In the genomic region with DNA sequence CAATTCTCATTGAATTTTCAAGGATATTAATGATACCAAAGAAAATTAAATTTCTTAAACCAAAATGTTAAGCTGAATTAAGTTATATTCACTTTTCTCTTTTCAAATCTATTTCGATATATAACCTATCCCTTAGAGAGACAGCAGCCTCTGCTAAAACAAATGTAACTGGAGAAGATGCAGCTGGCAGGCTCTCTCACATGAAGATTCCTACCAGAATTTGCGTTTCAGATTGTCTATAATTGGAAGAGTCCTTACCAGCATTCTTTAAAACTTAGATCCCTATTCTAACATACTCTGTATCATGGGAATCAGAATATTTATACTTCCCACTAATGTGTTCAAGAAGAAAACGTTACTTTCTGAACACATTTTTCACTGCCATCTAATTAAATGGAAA, we compare ENCODE assay signal across 8 cellular contexts. TPM values are rescaled to one million over a fixed set of nuclear protein-coding genes. Genes with fewer than 3 reads are reported as not detected.
DNase-seq lines count a peak whose midpoint lies in the region; ATAC-seq lines count a peak whose summit lies in the region.

No MANE protein-coding gene starts in this region.

- H3K9me3 Mint-ChIP-seq in activated CD4-positive, alpha-beta T cell treated with anti-CD3 and anti-CD28 coated beads, Interleukin-2, amount 10 ng/mL, durations not matched to agents 24 days and 14 days = no peaks in the 10 kb centered on the region
- no peaks in the 10 kb centered on the region for H3K9me3 Mint-ChIP-seq in activated T-helper 1 cell treated with anti-CD3 and anti-CD28 coated beads, Interleukin-12 subunit alpha, Interleukin-12 subunit beta, Interleukin-2, Interleukin-4 antibody, amounts not matched to agents 30 ng/mL and 10 ng/mL and 1 ng/mL, durations not matched to agents 14 hours and 24 hours and 36 hours

- H3K4me1 Mint-ChIP-seq in activated CD4-positive, alpha-beta T cell treated with anti-CD3 and anti-CD28 coated beads, Interleukin-2, amount 10 ng/mL, durations not matched to agents 24 days and 14 days = peaks cover 58% of the 10 kb centered on the region
- H3K4me1 Mint-ChIP-seq in activated T-helper 1 cell treated with anti-CD3 and anti-CD28 coated beads, Interleukin-12 subunit alpha, Interleukin-12 subunit beta, Interleukin-2, Interleukin-4 antibody, amounts not matched to agents 30 ng/mL and 10 ng/mL and 1 ng/mL, durations not matched to agents 14 hours and 24 hours and 36 hours (ENCODE audit: low read depth) = peaks cover 72% of the 10 kb centered on the region

- ATAC-seq in GM18511 (IDR thresholded peaks at IDR 0.05; ENCODE audit: unreplicated experiment) = no peak
- no peak for ATAC-seq in GM18517 (IDR thresholded peaks at IDR 0.05; ENCODE audit: unreplicated experiment)

- H3K4me3 ChIP-seq in iPS-18a (ENCODE audit: low read length) = peak overlapping the region; percentile 84
- peak overlapping the region in 3 of 5 donors; percentile 79 to 88 (median 82) for H3K4me3 ChIP-seq in subcutaneous abdominal adipose tissue (ENCODE audit: low read depth in 1 of 5, low read length in 5 of 5)

- H3K27ac Mint-ChIP-seq in activated CD4-positive, alpha-beta T cell treated with anti-CD3 and anti-CD28 coated beads, Interleukin-2, amount 10 ng/mL, durations not matched to agents 24 days and 14 days = peak overlapping the region; percentile 82
- peak overlapping the region; percentile 87 for H3K27ac Mint-ChIP-seq in activated T-helper 1 cell treated with anti-CD3 and anti-CD28 coated beads, Interleukin-12 subunit alpha, Interleukin-12 subunit beta, Interleukin-2, Interleukin-4 antibody, amounts not matched to agents 30 ng/mL and 10 ng/mL and 1 ng/mL, durations not matched to agents 14 hours and 24 hours and 36 hours

- no peaks in the 10 kb centered on the region for H3K27me3 Mint-ChIP-seq in activated CD4-positive, alpha-beta T cell treated with anti-CD3 and anti-CD28 coated beads, Interleukin-2, amount 10 ng/mL, durations not matched to agents 24 days and 14 days
- no peaks in the 10 kb centered on the region for H3K27me3 Mint-ChIP-seq in activated T-helper 1 cell treated with anti-CD3 and anti-CD28 coated beads, Interleukin-12 subunit alpha, Interleukin-12 subunit beta, Interleukin-2, Interleukin-4 antibody, amounts not matched to agents 30 ng/mL and 10 ng/mL and 1 ng/mL, durations not matched to agents 14 hours and 24 hours and 36 hours (ENCODE audit: insufficient read depth)

- H3K36me3 ChIP-seq in iPS-18a (ENCODE audit: control insufficient read depth, low read depth, low read length) = no peaks in the 10 kb centered on the region
- H3K36me3 ChIP-seq in subcutaneous abdominal adipose tissue (ENCODE audit: control insufficient read depth in 5 of 5, insufficient read depth in 5 of 5, low read length in 5 of 5) = no peaks in the 10 kb centered on the region

- no peaks in the 10 kb centered on the region for H3K9me3 ChIP-seq in iPS-18a (ENCODE audit: control insufficient read depth, low read depth, low read length)
- no peaks in the 10 kb centered on the region for H3K9me3 ChIP-seq in subcutaneous abdominal adipose tissue (ENCODE audit: control insufficient read depth in 5 of 5, low read length in 5 of 5)

- H3K36me3 Mint-ChIP-seq in activated CD4-positive, alpha-beta T cell treated with anti-CD3 and anti-CD28 coated beads, Interleukin-2, amount 10 ng/mL, durations not matched to agents 24 days and 14 days (ENCODE audit: low read depth) = peaks cover 19% of the 10 kb centered on the region
- peaks cover 20% of the 10 kb centered on the region for H3K36me3 Mint-ChIP-seq in activated T-helper 1 cell treated with anti-CD3 and anti-CD28 coated beads, Interleukin-12 subunit alpha, Interleukin-12 subunit beta, Interleukin-2, Interleukin-4 antibody, amounts not matched to agents 30 ng/mL and 10 ng/mL and 1 ng/mL, durations not matched to agents 14 hours and 24 hours and 36 hours (ENCODE audit: low read depth)

- DNase-seq in activated CD4-positive, alpha-beta T cell treated with anti-CD3 and anti-CD28 coated beads, Interleukin-2, amount 10 ng/mL, durations not matched to agents 24 days and 14 days = no peak
- DNase-seq in activated CD4-positive, alpha-beta T cell treated with anti-CD3 and anti-CD28 coated beads for 4 hours = no peak
- DNase-seq in activated T-helper 1 cell treated with anti-CD3 and anti-CD28 coated beads, Interleukin-12 subunit alpha, Interleukin-12 subunit beta, Interleukin-2, Interleukin-4 antibody, amounts not matched to agents 30 ng/mL and 10 ng/mL and 1 ng/mL, durations not matched to agents 14 hours and 24 hours and 36 hours (ENCODE audit: low spot score) = no peak
- DNase-seq in NCI-H1417 (lab: John Stamatoyannopoulos, UW) = no peak

- H3K4me1 ChIP-seq in iPS-18a (ENCODE audit: control insufficient read depth, low read depth, low read length) (peaks cover 54% of the 10 kb centered on the region), subcutaneous abdominal adipose tissue (ENCODE audit: control insufficient read depth in 5 of 5, insufficient read depth in 5 of 5, low read length in 5 of 5) (peaks cover 4 to 33% (median 16%) of the 10 kb centered on the region in 5 donors)

- intact Hi-C loops in activated CD4-positive, alpha-beta T cell treated with anti-CD3 and anti-CD28 coated beads, Interleukin-2, amount 10 ng/mL, durations not matched to agents 24 days and 14 days (cut with micrococcal nuclease) = no loop called here
- intact Hi-C loops in activated T-helper 1 cell treated with anti-CD3 and anti-CD28 coated beads, Interleukin-12 subunit alpha, Interleukin-12 subunit beta, Interleukin-2, Interleukin-4 antibody, amounts not matched to agents 30 ng/mL and 10 ng/mL and 1 ng/mL, durations not matched to agents 14 hours and 24 hours and 36 hours (cut with micrococcal nuclease) = loop anchor here (5.0 kb wide), 3 partner anchors 255 to 845 kb away; a partner anchor contains a TSS

- H3K27me3 ChIP-seq in iPS-18a (ENCODE audit: control insufficient read depth, insufficient read depth, low read length) (peaks cover 3% of the 10 kb centered on the region), subcutaneous abdominal adipose tissue (ENCODE audit: control insufficient read depth in 5 of 5, insufficient read depth in 4 of 5, low read length in 5 of 5) (no peaks in the 10 kb centered on the region)

- H3K4me3 Mint-ChIP-seq in activated CD4-positive, alpha-beta T cell treated with anti-CD3 and anti-CD28 coated beads, Interleukin-2, amount 10 ng/mL, durations not matched to agents 24 days and 14 days = peak overlapping the region; percentile 86
- H3K4me3 Mint-ChIP-seq in activated T-helper 1 cell treated with anti-CD3 and anti-CD28 coated beads, Interleukin-12 subunit alpha, Interleukin-12 subunit beta, Interleukin-2, Interleukin-4 antibody, amounts not matched to agents 30 ng/mL and 10 ng/mL and 1 ng/mL, durations not matched to agents 14 hours and 24 hours and 36 hours = peak overlapping the region; percentile 92

- H3K27ac ChIP-seq in iPS-18a (ENCODE audit: low read length) = no peak overlapping the region
- H3K27ac ChIP-seq in subcutaneous abdominal adipose tissue (ENCODE audit: low read depth, low read length) = peak overlapping the region; percentile 98

- peak overlapping the region; percentile 89 for H3K9ac ChIP-seq in iPS-18a (ENCODE audit: low read length)
- H3K9ac ChIP-seq in subcutaneous abdominal adipose tissue (ENCODE audit: low read length in 5 of 5) = peak overlapping the region in 3 of 5 donors; percentile 90 to 98 (median 95)

RNA-seq across cellular contexts. Expression of a gene that starts 1.6 kb away (rescaled TPM):
- total RNA-seq in activated CD4-positive, alpha-beta T cell treated with anti-CD3 and anti-CD28 coated beads, Interleukin-2, amount 10 ng/mL, durations not matched to agents 24 days and 14 days = 68.8 and 72.5 TPM in 2 replicates
- total RNA-seq in activated T-helper 1 cell treated with anti-CD3 and anti-CD28 coated beads, Interleukin-12 subunit alpha, Interleukin-12 subunit beta, Interleukin-2, Interleukin-4 antibody, amounts not matched to agents 30 ng/mL and 10 ng/mL and 1 ng/mL, durations not matched to agents 14 hours and 24 hours and 36 hours = 76.7 and 77.1 TPM in 2 replicates
